ENCODE assay signal across 19 cellular contexts in genomic region chr17:44334315-44335181, GRCh38. TPM values are rescaled to one million over a fixed set of nuclear protein-coding genes. Genes with fewer than 3 reads are reported as not detected.
DNase-seq lines count a peak whose midpoint lies in the region; ATAC-seq, FAIRE-seq and TF ChIP-seq lines count a peak whose summit lies in the region.
"Had no signal": no experiment of that assay in that cellular context is flagged by ENCODE, and none has a peak within 500 bp of the region (broad histone marks: within the 10 kb centered on the region; RNA-seq: fewer than 3 reads in every experiment).

No MANE protein-coding gene starts in this region.

- no peaks in the 10 kb centered on the region for H3K79me1 ChIP-seq in H9 (ENCODE audit: insufficient read depth, low read depth, low read length, poor library complexity, severe bottlenecking)

- in situ Hi-C loops in HepG2 (cut with HindIII; ENCODE audit: extremely low pct_ligation_motif_present, low pct_unique_long_range_greater_than_20kb): no loop called here

- peaks cover 0 to 4% (median 0%) of the 10 kb centered on the region in 7 donors for H3K9me3 Mint-ChIP-seq in CD14-positive monocyte
- no peaks in the 10 kb centered on the region for H3K9me3 Mint-ChIP-seq in H9

- no peak overlapping the region for H4K8ac ChIP-seq in H9 (replicated peaks; ENCODE audit: insufficient read length, low read depth, low read length)

- H3K4me1 Mint-ChIP-seq in CD14-positive monocyte: peaks cover 63% of the 10 kb centered on the region
- peaks cover 13 to 15% of the 10 kb centered on the region in 2 experiments for H3K4me1 Mint-ChIP-seq in H9

- H3K27ac ChIP-seq in H9 (ENCODE audit: insufficient read length, low read depth, low read length): no peak overlapping the region
- no peak overlapping the region for H3K27ac ChIP-seq in HepG2 (ENCODE audit: extremely low read length, insufficient read depth, low read length)
- peak overlapping the region in 1 of 5 donors; percentile 29 for H3K27ac ChIP-seq in adrenal gland
- H3K27ac ChIP-seq: ascending aorta, VCaP had no signal

- H2BK120ac ChIP-seq in H9 (ENCODE audit: low read depth, low read length, poor library complexity, severe bottlenecking): no peak overlapping the region

- H3K9ac ChIP-seq in H9 (ENCODE audit: extremely low read depth, insufficient read length, low read length) (no peak overlapping the region), HepG2 (ENCODE audit: insufficient read depth, low read depth, low read length) (no peak overlapping the region)

- H3K27ac Mint-ChIP-seq in CD14-positive monocyte (peak overlapping the region; percentile 85 to 98 (median 95)), H9 (peak overlapping the region in 1 of 3 experiments; percentile 44; a peak in 2 of 7 replicates)

- no peak overlapping the region for H4K5ac ChIP-seq in H9 (ENCODE audit: insufficient read length, low read depth, low read length)

- H2AFZ ChIP-seq in H9 (ENCODE audit: low read length) (no peak overlapping the region), HepG2 (ENCODE audit: low read length) (no peak overlapping the region)

- FAIRE-seq in HepG2 (lab: Jason Lieb, UNC): no peak
- FAIRE-seq: small intestine had no signal

- H3K14ac ChIP-seq in H9 (ENCODE audit: insufficient read depth, low read length): no peak overlapping the region

- H2BK12ac ChIP-seq in H9 (ENCODE audit: insufficient read length, low read depth, low read length): no peak overlapping the region

- H3K56ac ChIP-seq in H9 (ENCODE audit: insufficient read length, low read depth, low read length): no peak overlapping the region

- H3K79me2 ChIP-seq in H9 (ENCODE audit: insufficient read depth, low read length) (no peaks in the 10 kb centered on the region), HepG2 (ENCODE audit: insufficient read depth, low read length) (no peaks in the 10 kb centered on the region)

- no peak overlapping the region for H3K23ac ChIP-seq in H9 (ENCODE audit: insufficient read length, low read depth, low read length)

- no peak overlapping the region for H2BK20ac ChIP-seq in H9 (ENCODE audit: low read depth, low read length, poor library complexity, severe bottlenecking)

- H3K4me2 ChIP-seq in H9 (ENCODE audit: insufficient read depth, insufficient read length, low read length) (no peak overlapping the region), HepG2 (ENCODE audit: low read depth, low read length) (no peak overlapping the region)

- TF ChIP-seq POLR2A in Raji (IDR thresholded peaks at IDR 0.05; ENCODE audit: insufficient read depth, low read depth, low read length) (0 out of 2 replicates have a peak, but pooled peaks have one; percentile 14), HepG2 (IDR thresholded peaks at IDR 0.05; ENCODE audit: insufficient read depth in 1 of 2, low read depth in 2 of 2, low read length in 2 of 2) (no peak), adrenal gland (IDR thresholded peaks at IDR 0.05) (no peak)

- H3K4me3 Mint-ChIP-seq in CD14-positive monocyte (peak overlapping the region in 1 of 2 donors; percentile 31), H9 (no peak overlapping the region)

- H3K27me3 ChIP-seq in H9 (ENCODE audit: insufficient read depth, low read length): no peaks in the 10 kb centered on the region
- H3K27me3 ChIP-seq in HepG2 (ENCODE audit: control insufficient read depth in 1 of 2, insufficient read depth in 2 of 2, low read length in 2 of 2): peaks cover 2 to 40% of the 10 kb centered on the region in 2 experiments
- no peaks in the 10 kb centered on the region for H3K27me3 ChIP-seq in adrenal gland
- H3K27me3 ChIP-seq: ascending aorta had no signal

- H3K4me1 ChIP-seq in H9 (ENCODE audit: insufficient read depth, low read length) (no peaks in the 10 kb centered on the region), HepG2 (ENCODE audit: insufficient read depth, low read length) (peaks cover 24% of the 10 kb centered on the region), adrenal gland (replicated peaks in 1 of 2) (peaks cover 0 to 10% of the 10 kb centered on the region in 2 donors)

- DNase-seq in CD14-positive monocyte (ENCODE audit: low spot score): no peak
- peak; percentile 39 for DNase-seq in H9
- DNase-seq in HepG2 (ENCODE audit: low spot score): no peak
- DNase-seq in mucosa of gallbladder (ENCODE audit: low spot score): no peak
- no peak for DNase-seq in COR-L47 (lab: John Stamatoyannopoulos, UW)
- DNase-seq in adrenal gland: no peak
- DNase-seq: activated CD8-positive, alpha-beta memory T cell treated with anti-CD3 and anti-CD28 coated beads for 24 hours; activated effector memory CD4-positive, alpha-beta T cell treated with Interleukin-2 at 50 U/mL for 16 hours; islet precursor cell; NCI-H2081; NK-92 treated with Interleukin-12 subunit alpha and Interleukin-12 subunit beta, amount 100 ng/mL, for 24 hours; small intestine; stomach; SW 1271 had no signal

- H3K4me3 ChIP-seq in HepG2 (replicated peaks in 1 of 3; ENCODE audit: insufficient read depth in 1 of 3, low read depth in 2 of 3, low read length in 3 of 3) (no peak overlapping the region), adrenal gland (no peak overlapping the region)
- H3K4me3 ChIP-seq: ascending aorta, coronary artery, stomach had no signal

- TF ChIP-seq RAD21 in HepG2 (CRISPR knock-in tag; IDR thresholded peaks at IDR 0.05): no peak

- no peaks in the 10 kb centered on the region for H3K23me2 ChIP-seq in H9 (ENCODE audit: insufficient read length, low read depth, low read length, poor library complexity, severe bottlenecking)

- H3T11ph ChIP-seq in H9 (ENCODE audit: low read length): no peak overlapping the region

- intact Hi-C loops in CD14-positive monocyte (cut with micrococcal nuclease): no loop called here
- intact Hi-C loops in HepG2 (cut with micrococcal nuclease; ENCODE audit: unreplicated experiment): no loop called here
- intact Hi-C loops in adrenal gland (cut with DNase I): no loop called here

- H3K4ac ChIP-seq in H9 (ENCODE audit: low read depth, low read length): no peak overlapping the region

- no peak overlapping the region for H3K18ac ChIP-seq in H9 (ENCODE audit: insufficient read length, low read depth, low read length)

- POLR2A ChIA-PET in HepG2 (lab: Yijun Ruan, JAX): interaction anchor here (2.3 kb wide), 1 partner anchor 11 kb away, joined by 8 read pairs; the partner anchor contains the start of gene GRN

- no peak overlapping the region for H2BK15ac ChIP-seq in H9 (ENCODE audit: low read depth, low read length)

- no CpG with 5 or more reads among the region's 8 CpGs for WGBS in H9 (ENCODE audit: extremely low coverage, insufficient read length, low lambda C conversion rate)
- WGBS in HepG2 (ENCODE audit: low lambda C conversion rate): 20% methylated on average over 8 of the region's 8 CpGs
- 62 to 71% (median 67%) methylated on average over 6 to 8 of the region's 8 CpGs for WGBS in adrenal gland, 4 donors

- peaks cover 0 to 2% (median 0%) of the 10 kb centered on the region in 3 donors for H3K27me3 Mint-ChIP-seq in CD14-positive monocyte (ENCODE audit: low read depth in 3 of 3)
- H3K27me3 Mint-ChIP-seq in H9 (ENCODE audit: low read depth): peaks cover 1% of the 10 kb centered on the region; the same call in 1 of the 2 replicates

- peak; percentile 57 for ATAC-seq in HepG2
- ATAC-seq in GM19467 (IDR thresholded peaks at IDR 0.05; ENCODE audit: unreplicated experiment): no peak

- no peak for TF ChIP-seq EP300 in HepG2 (IDR thresholded peaks at IDR 0.05; ENCODE audit: low read depth in 2 of 2, low read length in 2 of 2)
- no peak for TF ChIP-seq EP300 in HepG2 (CRISPR knock-in tag; IDR thresholded peaks at IDR 0.05; ENCODE audit: borderline replicate concordance)

- H3K36me3 Mint-ChIP-seq in CD14-positive monocyte: no peaks in the 10 kb centered on the region
- no peaks in the 10 kb centered on the region for H3K36me3 Mint-ChIP-seq in H9 (ENCODE audit: insufficient read depth in 1 of 3, low read depth in 3 of 3)

- CTCF ChIA-PET in HepG2 (lab: Yijun Ruan, JAX; ENCODE audit: low intra/inter-chr PET ratio, low total read pairs): no interaction called here

- H2AK5ac ChIP-seq in H9 (ENCODE audit: insufficient read length, low read length): no peak overlapping the region

- H3K36me3 ChIP-seq in HepG2 (replicated peaks in 1 of 2; ENCODE audit: control insufficient read depth in 1 of 2, insufficient read depth in 2 of 2, low read length in 2 of 2) (no peaks in the 10 kb centered on the region), adrenal gland (replicated peaks in 1 of 2) (no peaks in the 10 kb centered on the region)
- H3K36me3 ChIP-seq: ascending aorta, stomach had no signal

- no peaks in the 10 kb centered on the region for H3K9me3 ChIP-seq in H9 (ENCODE audit: control insufficient read depth, low read depth, low read length)
- no peaks in the 10 kb centered on the region for H3K9me3 ChIP-seq in HepG2 (ENCODE audit: low read length)
- H3K9me3 ChIP-seq in adrenal gland (replicated peaks in 1 of 3): no peaks in the 10 kb centered on the region
- H3K9me3 ChIP-seq: ascending aorta, stomach had no signal

- no peak overlapping the region for H4K91ac ChIP-seq in H9 (ENCODE audit: insufficient read length, low read depth, low read length)

- TF ChIP-seq CTCF in CD14-positive monocyte (IDR thresholded peaks at IDR 0.05) (no peak), H9 (conservative IDR thresholded peaks at IDR 0.05) (no peak), HepG2 (CRISPR knock-in tag; IDR thresholded peaks at IDR 0.05) (no peak), adrenal gland (IDR thresholded peaks at IDR 0.05) (no peak)

- H4K20me1 ChIP-seq in H9 (ENCODE audit: control insufficient read depth, insufficient read depth, insufficient read length) (no peaks in the 10 kb centered on the region), HepG2 (ENCODE audit: insufficient read depth, low read length) (no peaks in the 10 kb centered on the region)

- H2BK5ac ChIP-seq in H9 (ENCODE audit: insufficient read length, low read length): no peak overlapping the region

- BruUV-seq in HepG2 (replicated peaks; lab: Mats Ljungman, UMichigan): no TSS peak

RNA-seq across cellular contexts. Expression of gene SLC25A39, which starts 9.9 kb away (rescaled TPM):
- 10 to 100 TPM; 64.0 to 64.5 TPM for polyA plus RNA-seq in CD14-positive monocyte
- total RNA-seq in H9 (2021): 227 and 235 TPM in 2 replicates
- 119 and 151 TPM in 2 replicates for total RNA-seq in HepG2 (2016; rRNA removed; fragmentation: Illumina TruSeq; extraction: Trizol)
- 410 and 476 TPM in 2 replicates for total RNA-seq in HepG2 (2016; cell fraction: cytosol; rRNA removed; fragmentation: Illumina TruSeq; extraction: Trizol; ENCODE audit: low read depth)
- 99.0 and 156 TPM in 2 replicates for total RNA-seq in HepG2 (2016; cell fraction: insoluble cytoplasmic fraction; rRNA removed; fragmentation: Illumina TruSeq; extraction: Trizol)
- total RNA-seq in HepG2 (2016; cell fraction: membrane; rRNA removed; fragmentation: Illumina TruSeq; extraction: Trizol): 478 and 550 TPM in 2 replicates
- total RNA-seq in HepG2 (2016; cell fraction: nucleus; rRNA removed; fragmentation: Illumina TruSeq; extraction: Trizol): 88.4 and 102 TPM in 2 replicates
- 144 and 164 TPM in 2 replicates for polyA plus RNA-seq in HepG2 (2011; rRNA removed)
- polyA plus RNA-seq in HepG2 (2011; cell fraction: cytosol; rRNA removed): 120 and 173 TPM in 2 replicates
- polyA plus RNA-seq in HepG2 (2011; cell fraction: nucleus; rRNA removed): 432 and 489 TPM in 2 replicates
- 90.6 and 129 TPM in 2 replicates for polyA plus RNA-seq in HepG2 (2012)
- polyA plus RNA-seq in HepG2 (2016; cell fraction: cytosol; fragmentation: Illumina TruSeq; extraction: Trizol; ENCODE audit: low read depth): 809 and 889 TPM in 2 replicates
- polyA plus RNA-seq in HepG2 (2016; cell fraction: insoluble cytoplasmic fraction; fragmentation: Illumina TruSeq; extraction: Trizol; ENCODE audit: low read depth): 161 and 204 TPM in 2 replicates
- 764 and 806 TPM in 2 replicates for polyA plus RNA-seq in HepG2 (2016; cell fraction: membrane; fragmentation: Illumina TruSeq; extraction: Trizol; ENCODE audit: low read depth)
- polyA plus RNA-seq in HepG2 (2016; cell fraction: nucleus; fragmentation: Illumina TruSeq; extraction: Trizol; ENCODE audit: insufficient read depth, low read depth): 299 and 303 TPM in 2 replicates
- 136 and 157 TPM in 2 replicates for polyA minus RNA-seq in HepG2 (2011; rRNA and poly(A)+ RNA removed; ENCODE audit: low replicate concordance)
- polyA minus RNA-seq in HepG2 (2011; cell fraction: cytosol; rRNA and poly(A)+ RNA removed): 35.4 and 57.5 TPM in 2 replicates
- 45.3 and 47.1 TPM in 2 replicates for polyA minus RNA-seq in HepG2 (2011; cell fraction: nucleus; rRNA and poly(A)+ RNA removed)
- total RNA-seq in mucosa of gallbladder: 140 TPM
- total RNA-seq in adrenal gland: 100 to 1,000 TPM; 112 to 192 (median 157) TPM
- 100 to 1,000 TPM in 2 of 3 donors, 10 to 100 TPM in 1; 100.0 to 262 (median 236) TPM for polyA plus RNA-seq in adrenal gland

RNA-seq across cellular contexts. Expression of gene GRN, which starts 10.6 kb away (rescaled TPM):
- polyA plus RNA-seq in CD14-positive monocyte: 1,000 to 10,000 TPM; 1,303 to 1,960 TPM
- 127 and 130 TPM in 2 replicates for total RNA-seq in H9 (2021)
- 41.2 and 86.6 TPM in 2 replicates for total RNA-seq in HepG2 (2016; rRNA removed; fragmentation: Illumina TruSeq; extraction: Trizol)
- 14.7 and 16.4 TPM in 2 replicates for total RNA-seq in HepG2 (2016; cell fraction: cytosol; rRNA removed; fragmentation: Illumina TruSeq; extraction: Trizol; ENCODE audit: low read depth)
- 36.4 and 95.6 TPM in 2 replicates for total RNA-seq in HepG2 (2016; cell fraction: insoluble cytoplasmic fraction; rRNA removed; fragmentation: Illumina TruSeq; extraction: Trizol)
- 24.9 and 32.7 TPM in 2 replicates for total RNA-seq in HepG2 (2016; cell fraction: membrane; rRNA removed; fragmentation: Illumina TruSeq; extraction: Trizol)
- total RNA-seq in HepG2 (2016; cell fraction: nucleus; rRNA removed; fragmentation: Illumina TruSeq; extraction: Trizol): 81.7 and 101 TPM in 2 replicates
- polyA plus RNA-seq in HepG2 (2011; rRNA removed): 143 and 195 TPM in 2 replicates
- polyA plus RNA-seq in HepG2 (2011; cell fraction: cytosol; rRNA removed): 82.9 and 130 TPM in 2 replicates
- polyA plus RNA-seq in HepG2 (2011; cell fraction: nucleus; rRNA removed): 653 and 705 TPM in 2 replicates
- 166 and 219 TPM in 2 replicates for polyA plus RNA-seq in HepG2 (2012)
- polyA plus RNA-seq in HepG2 (2016; cell fraction: cytosol; fragmentation: Illumina TruSeq; extraction: Trizol; ENCODE audit: low read depth): 23.3 and 23.7 TPM in 2 replicates
- 50.3 and 62.4 TPM in 2 replicates for polyA plus RNA-seq in HepG2 (2016; cell fraction: insoluble cytoplasmic fraction; fragmentation: Illumina TruSeq; extraction: Trizol; ENCODE audit: low read depth)
- 32.0 and 32.7 TPM in 2 replicates for polyA plus RNA-seq in HepG2 (2016; cell fraction: membrane; fragmentation: Illumina TruSeq; extraction: Trizol; ENCODE audit: low read depth)
- polyA plus RNA-seq in HepG2 (2016; cell fraction: nucleus; fragmentation: Illumina TruSeq; extraction: Trizol; ENCODE audit: insufficient read depth, low read depth): 211 and 219 TPM in 2 replicates
- 65.4 and 170 TPM in 2 replicates for polyA minus RNA-seq in HepG2 (2011; rRNA and poly(A)+ RNA removed; ENCODE audit: low replicate concordance)
- polyA minus RNA-seq in HepG2 (2011; cell fraction: cytosol; rRNA and poly(A)+ RNA removed): 146 and 172 TPM in 2 replicates
- 48.2 and 74.1 TPM in 2 replicates for polyA minus RNA-seq in HepG2 (2011; cell fraction: nucleus; rRNA and poly(A)+ RNA removed)
- 385 TPM for total RNA-seq in mucosa of gallbladder
- total RNA-seq in adrenal gland: 100 to 1,000 TPM; 216 to 721 (median 418) TPM
- polyA plus RNA-seq in adrenal gland: 100 to 1,000 TPM in 1 of 3 donors, 10 to 100 TPM in 2; 91.7 to 111 (median 93.0) TPM

RNA-seq across cellular contexts. Expression of gene RUNDC3A, which starts 26.1 kb away (rescaled TPM):
- under 1 TPM in 1 of 2 donors, not detected in 1; 0.22 TPM for polyA plus RNA-seq in CD14-positive monocyte
- total RNA-seq in H9 (2021): 2.2 and 3.8 TPM in 2 replicates
- total RNA-seq in HepG2 (2016; rRNA removed; fragmentation: Illumina TruSeq; extraction: Trizol): not detected in 2 replicates
- not detected in 2 replicates for total RNA-seq in HepG2 (2016; cell fraction: cytosol; rRNA removed; fragmentation: Illumina TruSeq; extraction: Trizol; ENCODE audit: low read depth)
- 0.04 TPM in 1 of 2 replicates, not detected in the other for total RNA-seq in HepG2 (2016; cell fraction: insoluble cytoplasmic fraction; rRNA removed; fragmentation: Illumina TruSeq; extraction: Trizol)
- total RNA-seq in HepG2 (2016; cell fraction: membrane; rRNA removed; fragmentation: Illumina TruSeq; extraction: Trizol): 0.31 TPM in 1 of 2 replicates, not detected in the other
- total RNA-seq in HepG2 (2016; cell fraction: nucleus; rRNA removed; fragmentation: Illumina TruSeq; extraction: Trizol): not detected in 2 replicates
- polyA plus RNA-seq in HepG2 (2011; rRNA removed): 0.25 and 0.33 TPM in 2 replicates
- 0.32 and 0.42 TPM in 2 replicates for polyA plus RNA-seq in HepG2 (2011; cell fraction: cytosol; rRNA removed)
- polyA plus RNA-seq in HepG2 (2011; cell fraction: nucleus; rRNA removed): 0.97 and 1.1 TPM in 2 replicates
- polyA plus RNA-seq in HepG2 (2012): 0.11 and 0.43 TPM in 2 replicates
- 0.18 TPM in 2 replicates for polyA plus RNA-seq in HepG2 (2016; cell fraction: cytosol; fragmentation: Illumina TruSeq; extraction: Trizol; ENCODE audit: low read depth)
- 0.21 and 0.33 TPM in 2 replicates for polyA plus RNA-seq in HepG2 (2016; cell fraction: insoluble cytoplasmic fraction; fragmentation: Illumina TruSeq; extraction: Trizol; ENCODE audit: low read depth)
- 0.07 TPM in 1 of 2 replicates, not detected in the other for polyA plus RNA-seq in HepG2 (2016; cell fraction: membrane; fragmentation: Illumina TruSeq; extraction: Trizol; ENCODE audit: low read depth)
- polyA plus RNA-seq in HepG2 (2016; cell fraction: nucleus; fragmentation: Illumina TruSeq; extraction: Trizol; ENCODE audit: insufficient read depth, low read depth): 0.33 TPM in 1 of 2 replicates, not detected in the other
- polyA minus RNA-seq in HepG2 (2011; rRNA and poly(A)+ RNA removed; ENCODE audit: low replicate concordance): 0.48 TPM in 1 of 2 replicates, not detected in the other
- not detected in 2 replicates for polyA minus RNA-seq in HepG2 (2011; cell fraction: cytosol; rRNA and poly(A)+ RNA removed)
- 0.50 TPM in 1 of 2 replicates, not detected in the other for polyA minus RNA-seq in HepG2 (2011; cell fraction: nucleus; rRNA and poly(A)+ RNA removed)
- total RNA-seq in mucosa of gallbladder: 1.4 TPM
- 10 to 100 TPM in 2 of 8 donors, 1 to 10 TPM in 6; 1.6 to 26.4 (median 8.6) TPM for total RNA-seq in adrenal gland
- polyA plus RNA-seq in adrenal gland: 100 to 1,000 TPM in 1 of 3 donors, 10 to 100 TPM in 2; 19.3 to 133 (median 38.5) TPM
- total RNA-seq: ascending aorta had no signal

RNA-seq across cellular contexts. Expression of gene FAM171A2, which starts 29.1 kb away (rescaled TPM):
- polyA plus RNA-seq in CD14-positive monocyte (not detected), HepG2 (2011; rRNA removed) (3.6 and 5.8 TPM in 2 replicates), adrenal gland (1 to 10 TPM in 1 of 3 donors, under 1 TPM in 2; 0.13 to 2.7 (median 0.54) TPM)
- total RNA-seq in H9 (2021) (27.3 and 27.5 TPM in 2 replicates), HepG2 (2016; rRNA removed; fragmentation: Illumina TruSeq; extraction: Trizol) (1.0 and 1.8 TPM in 2 replicates), mucosa of gallbladder (4.0 TPM), adrenal gland (1 to 10 TPM in 6 of 8 donors, under 1 TPM in 2; 0.79 to 5.4 (median 2.4) TPM)
- 0.44 and 1.2 TPM in 2 replicates for total RNA-seq in HepG2 (2016; cell fraction: cytosol; rRNA removed; fragmentation: Illumina TruSeq; extraction: Trizol; ENCODE audit: low read depth)
- 0.97 and 2.0 TPM in 2 replicates for total RNA-seq in HepG2 (2016; cell fraction: insoluble cytoplasmic fraction; rRNA removed; fragmentation: Illumina TruSeq; extraction: Trizol)
- 1.4 and 2.0 TPM in 2 replicates for total RNA-seq in HepG2 (2016; cell fraction: membrane; rRNA removed; fragmentation: Illumina TruSeq; extraction: Trizol)
- total RNA-seq in HepG2 (2016; cell fraction: nucleus; rRNA removed; fragmentation: Illumina TruSeq; extraction: Trizol): 1.8 and 2.4 TPM in 2 replicates
- polyA plus RNA-seq in HepG2 (2011; cell fraction: cytosol; rRNA removed): 3.3 and 4.9 TPM in 2 replicates
- polyA plus RNA-seq in HepG2 (2011; cell fraction: nucleus; rRNA removed): 5.7 and 6.2 TPM in 2 replicates
- 3.9 and 7.7 TPM in 2 replicates for polyA plus RNA-seq in HepG2 (2012)
- 0.99 and 1.1 TPM in 2 replicates for polyA plus RNA-seq in HepG2 (2016; cell fraction: cytosol; fragmentation: Illumina TruSeq; extraction: Trizol; ENCODE audit: low read depth)
- 0.66 and 0.71 TPM in 2 replicates for polyA plus RNA-seq in HepG2 (2016; cell fraction: insoluble cytoplasmic fraction; fragmentation: Illumina TruSeq; extraction: Trizol; ENCODE audit: low read depth)
- polyA plus RNA-seq in HepG2 (2016; cell fraction: membrane; fragmentation: Illumina TruSeq; extraction: Trizol; ENCODE audit: low read depth): 0.84 and 1.1 TPM in 2 replicates
- 3.3 and 3.5 TPM in 2 replicates for polyA plus RNA-seq in HepG2 (2016; cell fraction: nucleus; fragmentation: Illumina TruSeq; extraction: Trizol; ENCODE audit: insufficient read depth, low read depth)
- 1.3 and 9.8 TPM in 2 replicates for polyA minus RNA-seq in HepG2 (2011; rRNA and poly(A)+ RNA removed; ENCODE audit: low replicate concordance)
- polyA minus RNA-seq in HepG2 (2011; cell fraction: cytosol; rRNA and poly(A)+ RNA removed): 3.0 and 3.8 TPM in 2 replicates
- polyA minus RNA-seq in HepG2 (2011; cell fraction: nucleus; rRNA and poly(A)+ RNA removed): 1.3 and 2.7 TPM in 2 replicates

RNA-seq across cellular contexts. Expression of gene ITGA2B, which starts 54.9 kb away (rescaled TPM):
- polyA plus RNA-seq in CD14-positive monocyte: 1 to 10 TPM; 1.1 to 1.2 TPM
- 8.3 and 10.1 TPM in 2 replicates for total RNA-seq in H9 (2021)
- 0.38 and 0.41 TPM in 2 replicates for total RNA-seq in HepG2 (2016; rRNA removed; fragmentation: Illumina TruSeq; extraction: Trizol)
- 0.30 TPM in 1 of 2 replicates, not detected in the other for total RNA-seq in HepG2 (2016; cell fraction: cytosol; rRNA removed; fragmentation: Illumina TruSeq; extraction: Trizol; ENCODE audit: low read depth)
- total RNA-seq in HepG2 (2016; cell fraction: insoluble cytoplasmic fraction; rRNA removed; fragmentation: Illumina TruSeq; extraction: Trizol): 0.22 and 0.37 TPM in 2 replicates
- 0.19 and 0.83 TPM in 2 replicates for total RNA-seq in HepG2 (2016; cell fraction: membrane; rRNA removed; fragmentation: Illumina TruSeq; extraction: Trizol)
- total RNA-seq in HepG2 (2016; cell fraction: nucleus; rRNA removed; fragmentation: Illumina TruSeq; extraction: Trizol): 0.37 and 0.44 TPM in 2 replicates
- polyA plus RNA-seq in HepG2 (2011; rRNA removed): 1.1 and 1.9 TPM in 2 replicates
- 0.42 and 0.63 TPM in 2 replicates for polyA plus RNA-seq in HepG2 (2011; cell fraction: cytosol; rRNA removed)
- 11.3 and 12.6 TPM in 2 replicates for polyA plus RNA-seq in HepG2 (2011; cell fraction: nucleus; rRNA removed)
- 2.4 and 4.7 TPM in 2 replicates for polyA plus RNA-seq in HepG2 (2012)
- polyA plus RNA-seq in HepG2 (2016; cell fraction: cytosol; fragmentation: Illumina TruSeq; extraction: Trizol; ENCODE audit: low read depth): 0.27 TPM in 1 of 2 replicates, not detected in the other
- 0.25 TPM in 1 of 2 replicates, not detected in the other for polyA plus RNA-seq in HepG2 (2016; cell fraction: insoluble cytoplasmic fraction; fragmentation: Illumina TruSeq; extraction: Trizol; ENCODE audit: low read depth)
- 0.40 TPM in 1 of 2 replicates, not detected in the other for polyA plus RNA-seq in HepG2 (2016; cell fraction: membrane; fragmentation: Illumina TruSeq; extraction: Trizol; ENCODE audit: low read depth)
- 0.60 and 1.3 TPM in 2 replicates for polyA plus RNA-seq in HepG2 (2016; cell fraction: nucleus; fragmentation: Illumina TruSeq; extraction: Trizol; ENCODE audit: insufficient read depth, low read depth)
- polyA minus RNA-seq in HepG2 (2011; rRNA and poly(A)+ RNA removed; ENCODE audit: low replicate concordance): 0.74 and 1.3 TPM in 2 replicates
- polyA minus RNA-seq in HepG2 (2011; cell fraction: cytosol; rRNA and poly(A)+ RNA removed): 0.26 and 0.69 TPM in 2 replicates
- polyA minus RNA-seq in HepG2 (2011; cell fraction: nucleus; rRNA and poly(A)+ RNA removed): 1.9 and 2.4 TPM in 2 replicates
- total RNA-seq in mucosa of gallbladder: 2.9 TPM
- total RNA-seq in adrenal gland: 1 to 10 TPM in 2 of 8 donors, under 1 TPM in 5, not detected in 1; 0.06 to 1.8 (median 0.69) TPM
- polyA plus RNA-seq in adrenal gland: 1 to 10 TPM in 1 of 3 donors, under 1 TPM in 2; 0.07 to 1.7 (median 0.88) TPM
- total RNA-seq: ascending aorta had no signal
